ENCODE assay signal across 28 cellular contexts in genomic region chr5:5456858-5457257, GRCh38.
"Had no signal": no experiment of that assay in that cellular context is flagged by ENCODE, and none has a peak within 500 bp of the region (broad histone marks: within the 10 kb centered on the region; RNA-seq: fewer than 3 reads in every experiment).

No MANE protein-coding gene starts in this region.

- H3K9me3 Mint-ChIP-seq: mesothelial cell of epicardium; naive B cell; natural killer cell; nephron progenitor cell; neural progenitor cell; stimulated activated memory B cell treated with anti-CD40 and anti-IgM and Interleukin-4, amounts not matched to agents 10 μg/mL and 1 μg/mL and 100 μg/mL, for 72 hours; stimulated activated naive CD8-positive, alpha-beta T cell treated with anti-CD3 and anti-CD28 coated beads, Interleukin-15, amount 100 ng/mL, for 72 hours had no signal

- H3K9ac ChIP-seq: neural progenitor cell, parathyroid adenoma had no signal

- H3K4me2 ChIP-seq: neural progenitor cell, smooth muscle cell had no signal

- H3K27me3 ChIP-seq: left lung, neural progenitor cell, neutrophil, right atrium auricular region, right lobe of liver, tibial nerve, upper lobe of left lung, vagina had no signal

- H3K27ac Mint-ChIP-seq: mesothelial cell of epicardium; natural killer cell; nephron progenitor cell; neural progenitor cell; stimulated activated memory B cell treated with anti-CD40 and anti-IgM and Interleukin-4, amounts not matched to agents 10 μg/mL and 1 μg/mL and 100 μg/mL, for 72 hours; stimulated activated naive CD8-positive, alpha-beta T cell treated with anti-CD3 and anti-CD28 coated beads, Interleukin-15, amount 100 ng/mL, for 72 hours had no signal

- H2AFZ ChIP-seq: neural progenitor cell, parathyroid adenoma had no signal

- H3K9me3 ChIP-seq: left lung, lower lobe of right lung, neutrophil, right atrium auricular region, right lobe of liver, tibial nerve, upper lobe of left lung, vagina had no signal

- H3K4me1 Mint-ChIP-seq: nephron progenitor cell; neural progenitor cell; stimulated activated memory B cell treated with anti-CD40 and anti-IgM and Interleukin-4, amounts not matched to agents 10 μg/mL and 1 μg/mL and 100 μg/mL, for 72 hours; stimulated activated naive CD8-positive, alpha-beta T cell treated with anti-CD3 and anti-CD28 coated beads, Interleukin-15, amount 100 ng/mL, for 72 hours had no signal

- H3K27ac ChIP-seq: left lung, lower lobe of right lung, neural progenitor cell, neutrophil, parathyroid adenoma, right atrium auricular region, right lobe of liver, tibial nerve, upper lobe of left lung, vagina had no signal

- H3K27me3 Mint-ChIP-seq: naive B cell; stimulated activated memory B cell treated with anti-CD40 and anti-IgM and Interleukin-4, amounts not matched to agents 10 μg/mL and 1 μg/mL and 100 μg/mL, for 72 hours; stimulated activated naive CD8-positive, alpha-beta T cell treated with anti-CD3 and anti-CD28 coated beads, Interleukin-15, amount 100 ng/mL, for 72 hours had no signal

- DNase-seq: hippocampal formation; kidney glomerular epithelial cell; left colon; lower lobe of right lung; mesendoderm; naive B cell; natural killer cell; nephron progenitor cell; occipital lobe; right lobe of liver; stimulated activated CD4-positive, alpha-beta T cell treated with anti-CD3 and anti-CD28 coated beads, Interleukin-1b, Interleukin-23, amount 100 ng/mL, for 48 hours; stimulated activated CD4-positive, alpha-beta T cell treated with anti-CD3 and anti-CD28 coated beads, Interleukin-2, amount 100 ng/mL, for 48 hours; stimulated activated CD4-positive, alpha-beta T cell treated with anti-CD3 and anti-CD28 coated beads, Interleukin-4, amount 100 ng/mL, for 4 hours; stimulated activated CD8-positive, alpha-beta memory T cell treated with anti-CD3 and anti-CD28 coated beads, Interleukin-4, amount 100 ng/mL, for 48 hours; stimulated activated naive CD4-positive, alpha-beta T cell treated with Interleukin-2 at 50 U/mL for 16 hours; stimulated activated naive CD8-positive, alpha-beta T cell treated with anti-CD3 and anti-CD28 coated beads, Interleukin-15, amount 100 ng/mL, for 72 hours; substantia nigra; upper lobe of left lung had no signal

- H3K4me3 Mint-ChIP-seq: mesothelial cell of epicardium; naive B cell; natural killer cell; nephron progenitor cell; neural progenitor cell; stimulated activated memory B cell treated with anti-CD40 and anti-IgM and Interleukin-4, amounts not matched to agents 10 μg/mL and 1 μg/mL and 100 μg/mL, for 72 hours; stimulated activated naive CD8-positive, alpha-beta T cell treated with anti-CD3 and anti-CD28 coated beads, Interleukin-15, amount 100 ng/mL, for 72 hours had no signal

- ATAC-seq: left colon; left lung; lower lobe of right lung; natural killer cell; right lobe of liver; stimulated activated memory B cell treated with anti-CD40 and anti-IgM and Interleukin-4, amounts not matched to agents 10 μg/mL and 1 μg/mL and 100 μg/mL, for 72 hours; stimulated activated naive CD8-positive, alpha-beta T cell treated with anti-CD3 and anti-CD28 coated beads, Interleukin-15, amount 100 ng/mL, for 72 hours had no signal

- H3K4me1 ChIP-seq: left lung, lower lobe of right lung, neural progenitor cell, parathyroid adenoma, right lobe of liver, tibial nerve, upper lobe of left lung, vagina had no signal

- H3K4me3 ChIP-seq: left lung, lower lobe of right lung, neural progenitor cell, right atrium auricular region, right lobe of liver, smooth muscle cell, tibial nerve, upper lobe of left lung, vagina had no signal
